Comparison of ENCODE assay signal across 24 cellular contexts in the genomic region with DNA sequence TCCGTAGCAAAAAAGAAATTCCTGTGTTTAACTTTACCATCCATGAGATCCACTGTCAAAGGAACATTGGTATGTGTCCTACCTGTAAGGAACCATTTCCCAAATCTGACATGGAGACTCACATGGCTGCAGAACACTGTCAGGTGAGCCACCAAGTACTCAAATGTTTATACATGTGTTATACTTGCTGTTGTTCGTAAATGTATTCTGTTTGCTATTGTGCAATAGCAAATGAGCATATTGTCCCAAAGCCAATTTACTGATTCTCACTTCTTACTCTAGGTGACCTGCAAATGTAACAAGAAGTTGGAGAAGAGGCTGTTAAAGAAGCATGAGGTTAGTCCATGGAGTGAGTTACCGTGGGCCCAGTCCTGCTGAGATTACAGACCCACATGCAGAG. TPM values are rescaled to one million over a fixed set of nuclear protein-coding genes. Genes with fewer than 3 reads are reported as not detected.
DNase-seq lines count a peak whose midpoint lies in the region; ATAC-seq, FAIRE-seq and TF ChIP-seq lines count a peak whose summit lies in the region.
"Had no signal": no experiment of that assay in that cellular context is flagged by ENCODE, and none has a peak within 500 bp of the region (broad histone marks: within the 10 kb centered on the region; RNA-seq: fewer than 3 reads in every experiment).

No MANE protein-coding gene starts in this region.

- H3K27me3 ChIP-seq in HCT116 (ENCODE audit: insufficient read depth, low read length), result no peaks in the 10 kb centered on the region
- H3K27me3 ChIP-seq in K562 (ENCODE audit: control insufficient read depth in 2 of 2, insufficient read depth in 2 of 2, low read length in 2 of 2), result no peaks in the 10 kb centered on the region
- no peaks in the 10 kb centered on the region for H3K27me3 ChIP-seq in prostate gland (replicated peaks; ENCODE audit: insufficient read depth)
- H3K27me3 ChIP-seq: BE2C, SJCRH30 had no signal

- no TSS peak for BruUV-seq in HCT116 (replicated peaks; lab: Mats Ljungman, UMichigan)
- BruUV-seq in K562 (replicated peaks; lab: Mats Ljungman, UMichigan), result no TSS peak

- H3K27ac ChIP-seq in HCT116 (ENCODE audit: low read depth, low read length) (no peak overlapping the region), K562 (ENCODE audit: extremely low read depth, low read depth, low read length) (no peak overlapping the region), prostate gland (peak overlapping the region; percentile 51 to 63)
- H3K27ac ChIP-seq: GM23248, SJCRH30 had no signal

- ATAC-seq in HCT116 (no peak), K562 (no peak), left lobe of liver (peak; percentile 19)
- ATAC-seq: PC-3, Right ventricle myocardium inferior, SK-N-SH treated with all-trans-retinoic acid at 6 μM for 48 hours had no signal

- no peaks in the 10 kb centered on the region for H3K9me2 ChIP-seq in HCT116 (ENCODE audit: insufficient read depth)

- intact Hi-C loops in HCT116 (cut with micrococcal nuclease), result no loop called here
- intact Hi-C loops in K562 (cut with micrococcal nuclease), result no loop called here
- intact Hi-C loops in prostate gland (cut with DNase I), result no loop called here

- RAD21 ChIA-PET in HCT116 (lab: Charles Lee; ENCODE audit: low non-redundant PET in 1 of 2, low total read pairs in 2 of 2, uncharacterized antibody in 2 of 2, unreplicated experiment in 2 of 2), result no interaction called here

- 94% methylated on average over 3 of the region's 3 CpGs for WGBS in K562 (ENCODE audit: insufficient coverage, low coverage, missing lambda C conversion rate)
- 76% methylated on average over 3 of the region's 3 CpGs for WGBS in prostate gland

- no peak for TF ChIP-seq EP300 in K562 (IDR thresholded peaks at IDR 0.05; ENCODE audit: low read length)

- no peak overlapping the region for H3K4me3 ChIP-seq in HCT116 (replicated peaks in 1 of 2; ENCODE audit: low read depth in 1 of 2, low read length in 2 of 2)
- H3K4me3 ChIP-seq in K562, result no peak overlapping the region
- no peak overlapping the region for H3K4me3 ChIP-seq in prostate gland
- H3K4me3 ChIP-seq: GM23248, SJCRH30 had no signal

- H3K9me3 ChIP-seq in HCT116 (ENCODE audit: control insufficient read depth in 1 of 2, insufficient read depth in 1 of 2, low read depth in 1 of 2, low read length in 2 of 2), result no peaks in the 10 kb centered on the region
- H3K9me3 ChIP-seq in K562 (replicated peaks; ENCODE audit: control insufficient read depth, insufficient read depth, low read depth, low read length), result no peaks in the 10 kb centered on the region
- H3K9me3 ChIP-seq in prostate gland, result no peaks in the 10 kb centered on the region
- H3K9me3 ChIP-seq: BE2C, SJCRH30 had no signal

- H3K9me1 ChIP-seq in K562 (ENCODE audit: control insufficient read depth, insufficient read depth, low read length), result no peaks in the 10 kb centered on the region

- H3K4me2 ChIP-seq in HCT116 (ENCODE audit: low read length) (no peak overlapping the region), K562 (ENCODE audit: insufficient read depth, low read length) (no peak overlapping the region)

- FAIRE-seq in K562 (lab: Jason Lieb, UNC), result no peak

- no peak for TF ChIP-seq POLR2A in HCT116 (IDR thresholded peaks at IDR 0.05; ENCODE audit: borderline replicate concordance, extremely low read depth, insufficient read depth, insufficient read length)
- no peak for TF ChIP-seq POLR2A in K562 (conservative IDR thresholded peaks at IDR 0.05)
- no peak for TF ChIP-seq POLR2A in prostate gland (IDR thresholded peaks at IDR 0.05)

- TF ChIP-seq CTCF in HCT116 (IDR thresholded peaks at IDR 0.05 in 2 of 3, conservative IDR thresholded peaks at IDR 0.05 in 1 of 3; ENCODE audit: borderline replicate concordance in 1 of 3, insufficient read depth in 1 of 3, low read depth in 2 of 3, low read length in 2 of 3) (no peak), K562 (IDR thresholded peaks at IDR 0.05 in 2 of 3, conservative IDR thresholded peaks at IDR 0.05 in 1 of 3; ENCODE audit: insufficient read depth in 2 of 3, low read depth in 1 of 3, low read length in 3 of 3) (no peak), prostate gland (IDR thresholded peaks at IDR 0.05) (no peak)

- H2AFZ ChIP-seq in HCT116 (ENCODE audit: low read depth, low read length, poor library complexity, severe bottlenecking) (no peak overlapping the region), K562 (ENCODE audit: low read depth, low read length) (no peak overlapping the region)
- H2AFZ ChIP-seq: GM23248 had no signal

- in situ Hi-C loops in K562 (cut with MboI), result no loop called here

- H3K9ac ChIP-seq in HCT116 (ENCODE audit: low read length) (no peak overlapping the region), K562 (ENCODE audit: insufficient read depth in 1 of 2, low read depth in 2 of 2, low read length in 2 of 2) (no peak overlapping the region; a peak in 1 of 4 replicates)
- H3K9ac ChIP-seq: GM23248 had no signal

- DNase-seq in HCT116 (ENCODE audit: low read depth, low spot score) (no peak), K562 (ENCODE audit: extremely low read depth in 1 of 4, low spot score in 3 of 4) (no peak), left lobe of liver (ENCODE audit: low spot score) (no peak), prostate gland (ENCODE audit: low spot score) (peak; percentile 26), AML-193 (lab: John Stamatoyannopoulos, UW) (no peak), NCI-H345 (lab: John Stamatoyannopoulos, UW) (no peak), HuH-7 (ENCODE audit: low spot score) (no peak)
- no peak for DNase-seq in stimulated activated naive CD4-positive, alpha-beta T cell (lab: John Stamatoyannopoulos, UW)
- DNase-seq: BE2C; GM23248; HFFc6; Kasumi-1; MV-4-11; NCI-H1105; NCI-H1436 treated with DMSO at 0.1 percent for 48 hours; NCI-H187 treated with DMSO at 0.1 percent for 48 hours; NCI-H2171 treated with DMSO at 0.1 percent for 48 hours; NCI-H524 treated with DMSO at 0.1 percent for 48 hours; NCI-H82; NK-92 treated with Interleukin-12 subunit alpha and Interleukin-12 subunit beta, amount 100 ng/mL, for 24 hours; PC-3; SJCRH30 had no signal

- POLR2A ChIA-PET in HCT116 (lab: Charles Lee), result interaction anchor here (0.6 kb wide), 1 partner anchor 269 kb away, joined by 3 read pairs; no protein-coding TSS in a partner anchor
- POLR2A ChIA-PET in K562 (lab: Yijun Ruan, JAX), result no interaction called here

- H3K79me2 ChIP-seq in HCT116 (ENCODE audit: insufficient read depth, low read length) (0 out of 2 replicates have a peak, but pooled peaks cover 6% of the 10 kb centered on the region), K562 (ENCODE audit: control insufficient read depth, insufficient read depth, low read length) (peaks cover 36% of the 10 kb centered on the region)

- H3K4me1 ChIP-seq in HCT116 (ENCODE audit: control insufficient read depth in 1 of 2, insufficient read depth in 2 of 2, low read length in 2 of 2) (peaks cover 4 to 5% of the 10 kb centered on the region in 2 experiments), K562 (replicated peaks in 1 of 2; ENCODE audit: control insufficient read depth in 2 of 2, insufficient read depth in 2 of 2, low read length in 2 of 2) (peaks cover 5 to 15% of the 10 kb centered on the region in 2 experiments), prostate gland (replicated peaks) (peaks cover 15% of the 10 kb centered on the region)
- H3K4me1 ChIP-seq: BE2C, SJCRH30 had no signal

- TF ChIP-seq RAD21 in HCT116 (IDR thresholded peaks at IDR 0.05; ENCODE audit: low read depth) (no peak), K562 (CRISPR knock-in tag; conservative IDR thresholded peaks at IDR 0.05 in 1 of 2, IDR thresholded peaks at IDR 0.05 in 1 of 2) (no peak)

- peaks cover 6 to 21% of the 10 kb centered on the region in 2 experiments; a peak in 3 of 4 replicates for H3K36me3 ChIP-seq in HCT116 (ENCODE audit: control insufficient read depth in 1 of 2, insufficient read depth in 2 of 2, low read length in 2 of 2)
- H3K36me3 ChIP-seq in K562 (ENCODE audit: control insufficient read depth, insufficient read depth, low read length), result peaks cover 66% of the 10 kb centered on the region
- peaks cover 0 to 11% of the 10 kb centered on the region in 2 donors for H3K36me3 ChIP-seq in prostate gland

- H4K20me1 ChIP-seq in HCT116 (ENCODE audit: insufficient read depth) (no peaks in the 10 kb centered on the region), K562 (replicated peaks; ENCODE audit: control insufficient read depth, insufficient read depth, low read length) (no peaks in the 10 kb centered on the region)

- CTCF ChIA-PET in HCT116 (lab: Charles Lee) (no interaction called here), K562 (lab: Yijun Ruan, JAX; ENCODE audit: low intra/inter-chr PET ratio) (no interaction called here)

RNA-seq across cellular contexts. Expression of a gene that starts 9.4 kb away (rescaled TPM):
- 25.5 TPM for total RNA-seq in HCT116 (2021; ENCODE audit: unreplicated experiment)
- polyA plus RNA-seq in HCT116 (2012), result 20.2 and 24.5 TPM in 2 replicates
- total RNA-seq in K562 (2011; cell fraction: chromatin; rRNA removed; ENCODE audit: low replicate concordance), result 60.7 and 77.3 TPM in 2 replicates
- 30.9 and 38.0 TPM in 2 replicates for total RNA-seq in K562 (2011; cell fraction: nucleolus; rRNA removed)
- 35.8 and 42.1 TPM in 2 replicates for total RNA-seq in K562 (2011; cell fraction: nucleoplasm; rRNA removed)
- 41.6 and 51.5 TPM in 2 replicates for total RNA-seq in K562 (2014; rRNA removed)
- total RNA-seq in K562 (2014; rRNA removed; fragmentation: Illumina TruSeq; extraction: Trizol), result 41.3 and 44.6 TPM in 2 replicates
- 37.9 and 41.6 TPM in 2 replicates for total RNA-seq in K562 (2015; rRNA removed; fragmentation: Illumina TruSeq; extraction: Trizol)
- 46.7 and 49.2 TPM in 2 replicates for total RNA-seq in K562 (2021)
- 54.5 and 56.1 TPM in 2 replicates for polyA plus RNA-seq in K562 (2011; rRNA removed)
- polyA plus RNA-seq in K562 (2011; cell fraction: cytosol; rRNA removed), result 38.9 and 51.8 TPM in 2 replicates
- 43.8 and 56.4 TPM in 2 replicates for polyA plus RNA-seq in K562 (2011; cell fraction: nucleus; rRNA removed)
- 45.5 and 53.6 TPM in 2 replicates for polyA plus RNA-seq in K562 (2012)
- 50.7 and 65.6 TPM in 2 replicates for polyA plus RNA-seq in K562 (2014; fragmentation: Illumina TruSeq; extraction: Trizol)
- polyA plus RNA-seq in K562 (2014; fragmentation: Nextera tagmentation; extraction: Ambion mirVana), result 10 to 100 TPM; 54.5 to 85.5 TPM
- polyA plus RNA-seq in K562 (2014; rRNA removed), result 54.5 and 56.6 TPM in 2 replicates
- 65.6 and 70.5 TPM in 2 replicates for polyA minus RNA-seq in K562 (2011; rRNA and poly(A)+ RNA removed)
- polyA minus RNA-seq in K562 (2011; cell fraction: cytosol; rRNA and poly(A)+ RNA removed), result 17.4 and 20.6 TPM in 2 replicates
- polyA minus RNA-seq in K562 (2011; cell fraction: nucleus; rRNA and poly(A)+ RNA removed), result 19.5 and 33.5 TPM in 2 replicates
- total RNA-seq in left lobe of liver, result 9.8 TPM
- total RNA-seq in prostate gland, result 10 to 100 TPM; 44.8 to 56.4 TPM

RNA-seq across cellular contexts. Expression of a gene that starts 26.1 kb away (rescaled TPM):
- total RNA-seq in HCT116 (2021; ENCODE audit: unreplicated experiment) (56.6 TPM), K562 (2014; rRNA removed) (31.6 and 33.9 TPM in 2 replicates), K562 (2014; rRNA removed; fragmentation: Illumina TruSeq; extraction: Trizol) (48.9 and 54.7 TPM in 2 replicates), K562 (2015; rRNA removed; fragmentation: Illumina TruSeq; extraction: Trizol) (38.9 and 41.9 TPM in 2 replicates), K562 (2021) (59.6 and 61.2 TPM in 2 replicates), left lobe of liver (7.6 TPM), prostate gland (10 to 100 TPM; 15.5 to 24.0 TPM)
- 11.3 and 13.8 TPM in 2 replicates for polyA plus RNA-seq in HCT116 (2012)
- total RNA-seq in K562 (2011; cell fraction: chromatin; rRNA removed; ENCODE audit: low replicate concordance), result 167 and 302 TPM in 2 replicates
- total RNA-seq in K562 (2011; cell fraction: nucleolus; rRNA removed), result 45.2 and 50.9 TPM in 2 replicates
- 116 and 186 TPM in 2 replicates for total RNA-seq in K562 (2011; cell fraction: nucleoplasm; rRNA removed)
- polyA plus RNA-seq in K562 (2011; rRNA removed) (46.2 and 54.6 TPM in 2 replicates), K562 (2014; fragmentation: Illumina TruSeq; extraction: Trizol) (35.5 and 49.4 TPM in 2 replicates), K562 (2014; fragmentation: Nextera tagmentation; extraction: Ambion mirVana) (10 to 100 TPM; 40.6 to 53.4 TPM), K562 (2014; rRNA removed) (26.6 and 29.0 TPM in 2 replicates)
- 10.5 and 26.2 TPM in 2 replicates for polyA plus RNA-seq in K562 (2011; cell fraction: cytosol; rRNA removed)
- polyA plus RNA-seq in K562 (2011; cell fraction: nucleus; rRNA removed), result 44.3 and 58.7 TPM in 2 replicates
- 15.7 and 17.3 TPM in 2 replicates for polyA plus RNA-seq in K562 (2012)
- polyA minus RNA-seq in K562 (2011; rRNA and poly(A)+ RNA removed), result 150 and 152 TPM in 2 replicates
- 40.7 and 41.9 TPM in 2 replicates for polyA minus RNA-seq in K562 (2011; cell fraction: cytosol; rRNA and poly(A)+ RNA removed)
- polyA minus RNA-seq in K562 (2011; cell fraction: nucleus; rRNA and poly(A)+ RNA removed), result 35.0 and 66.2 TPM in 2 replicates

Comparison
In these comparisons a context has a peak if more than half of its experiments do, and no peak if none do; other contexts are left out.
1. H3K27ac ChIP-seq: peak in prostate gland (2 of 2); none in HCT116 (single experiment) and K562 (single experiment).